In genomic region chr17:60601443-60602384, GRCh38 we compare ENCODE assay signal across 8 cellular contexts. TPM values are rescaled to one million over a fixed set of nuclear protein-coding genes. Genes with fewer than 3 reads are reported as not detected.
DNase-seq lines count a peak whose midpoint lies in the region; ATAC-seq and TF ChIP-seq lines count a peak whose summit lies in the region.

No MANE protein-coding gene starts in this region.

- peak overlapping the region; percentile 56 to 91 (median 81) for H3K27ac Mint-ChIP-seq in CD4-positive, CD25-positive, alpha-beta regulatory T cell
- H3K27ac Mint-ChIP-seq in activated T-cell treated with anti-CD3 and anti-CD28 coated beads, Interleukin-2, amount 50 U/mL, for 72 hours, result peak overlapping the region; percentile 66
- H3K27ac Mint-ChIP-seq in natural killer cell treated with Interleukin-12 subunit alpha and Interleukin-12 subunit beta and Interleukin-15 and Interleukin-18, amount 100 ng/mL, for 72 hours, result peak overlapping the region; percentile 88 to 97

- in situ Hi-C loops in transverse colon (cut with MboI; ENCODE audit: low pct_ligation_motif_present in 1 of 4, low pct_unique_long_range_greater_than_20kb in 1 of 4, low sequenced_read_pairs in 3 of 4), result no loop called here

- H3K4me1 Mint-ChIP-seq in CD4-positive, CD25-positive, alpha-beta regulatory T cell, result peaks cover 34 to 62% (median 50%) of the 10 kb centered on the region in 4 donors
- peaks cover 58% of the 10 kb centered on the region for H3K4me1 Mint-ChIP-seq in activated T-cell treated with anti-CD3 and anti-CD28 coated beads, Interleukin-2, amount 50 U/mL, for 72 hours (ENCODE audit: low read depth)
- peaks cover 36% of the 10 kb centered on the region in 2 donors for H3K4me1 Mint-ChIP-seq in natural killer cell treated with Interleukin-12 subunit alpha and Interleukin-12 subunit beta and Interleukin-15 and Interleukin-18, amount 100 ng/mL, for 72 hours (ENCODE audit: low read depth in 2 of 2)

- no peaks in the 10 kb centered on the region for H3K36me3 ChIP-seq in CD4-positive, CD25-positive, alpha-beta regulatory T cell (ENCODE audit: control insufficient read depth, insufficient read depth, low read length)
- no peaks in the 10 kb centered on the region for H3K36me3 ChIP-seq in transverse colon

- H3K4me1 ChIP-seq in CD4-positive, CD25-positive, alpha-beta regulatory T cell (ENCODE audit: control insufficient read depth, insufficient read depth, low read length, poor library complexity, severe bottlenecking), result peaks cover 39% of the 10 kb centered on the region
- peaks cover 6 to 39% (median 15%) of the 10 kb centered on the region in 4 donors for H3K4me1 ChIP-seq in transverse colon

- WGBS in transverse colon (ENCODE audit: low coverage in 1 of 2), 2 donors, result 0 to 1% methylated on average over 13 to 14 of the region's 14 CpGs

- no peaks in the 10 kb centered on the region for H3K27me3 ChIP-seq in CD4-positive, CD25-positive, alpha-beta regulatory T cell (ENCODE audit: control insufficient read depth, insufficient read depth, low read length)
- no peaks in the 10 kb centered on the region for H3K27me3 ChIP-seq in transverse colon

- H3K4me3 ChIP-seq in CD4-positive, CD25-positive, alpha-beta regulatory T cell (ENCODE audit: low read depth, low read length), result peak overlapping the region; percentile 94
- peak overlapping the region; percentile 79 to 94 (median 89) for H3K4me3 ChIP-seq in transverse colon

- no peaks in the 10 kb centered on the region for H3K27me3 Mint-ChIP-seq in CD4-positive, CD25-positive, alpha-beta regulatory T cell
- no peaks in the 10 kb centered on the region for H3K27me3 Mint-ChIP-seq in activated T-cell treated with anti-CD3 and anti-CD28 coated beads, Interleukin-2, amount 50 U/mL, for 72 hours (ENCODE audit: low read depth)
- H3K27me3 Mint-ChIP-seq in natural killer cell treated with Interleukin-12 subunit alpha and Interleukin-12 subunit beta and Interleukin-15 and Interleukin-18, amount 100 ng/mL, for 72 hours, result no peaks in the 10 kb centered on the region

- no peak for ATAC-seq in CD4-positive, CD25-positive, alpha-beta regulatory T cell (ENCODE audit: low read depth in 2 of 2)
- ATAC-seq in activated T-cell treated with anti-CD3 and anti-CD28 coated beads, Interleukin-2, amount 50 U/mL, for 72 hours (replicated peaks in 1 of 2), result no peak
- ATAC-seq in natural killer cell treated with Interleukin-12 subunit alpha and Interleukin-12 subunit beta and Interleukin-15 and Interleukin-18, amount 100 ng/mL, for 72 hours, result no peak
- ATAC-seq in GM18868 (IDR thresholded peaks at IDR 0.05; ENCODE audit: unreplicated experiment), result no peak

- TF ChIP-seq EP300 in transverse colon (IDR thresholded peaks at IDR 0.05; ENCODE audit: low read depth), result no peak

- peak; percentile 12 for TF ChIP-seq POLR2A in transverse colon (IDR thresholded peaks at IDR 0.05)

- peak overlapping the region; percentile 93 to 98 (median 97) for H3K4me3 Mint-ChIP-seq in CD4-positive, CD25-positive, alpha-beta regulatory T cell
- H3K4me3 Mint-ChIP-seq in activated T-cell treated with anti-CD3 and anti-CD28 coated beads, Interleukin-2, amount 50 U/mL, for 72 hours, result peak overlapping the region; percentile 94 to 100
- H3K4me3 Mint-ChIP-seq in natural killer cell treated with Interleukin-12 subunit alpha and Interleukin-12 subunit beta and Interleukin-15 and Interleukin-18, amount 100 ng/mL, for 72 hours, result peak overlapping the region; percentile 99

- H3K9me3 Mint-ChIP-seq in CD4-positive, CD25-positive, alpha-beta regulatory T cell, result no peaks in the 10 kb centered on the region
- H3K9me3 Mint-ChIP-seq in activated T-cell treated with anti-CD3 and anti-CD28 coated beads, Interleukin-2, amount 50 U/mL, for 72 hours, result no peaks in the 10 kb centered on the region
- no peaks in the 10 kb centered on the region for H3K9me3 Mint-ChIP-seq in natural killer cell treated with Interleukin-12 subunit alpha and Interleukin-12 subunit beta and Interleukin-15 and Interleukin-18, amount 100 ng/mL, for 72 hours

- no peaks in the 10 kb centered on the region for H3K9me3 ChIP-seq in CD4-positive, CD25-positive, alpha-beta regulatory T cell (ENCODE audit: control insufficient read depth in 2 of 2, low read length in 2 of 2)
- H3K9me3 ChIP-seq in transverse colon, result no peaks in the 10 kb centered on the region

- peak in 2 of 5 experiments; percentile 6 to 10 for TF ChIP-seq CTCF in transverse colon (IDR thresholded peaks at IDR 0.05)

- intact Hi-C loops in transverse colon (cut with DNase I; ENCODE audit: low total_unique reads), result loop anchor here (2.0 kb wide), 1 partner anchor 75 kb away; the partner anchor contains the start of gene APPBP2

- peak overlapping the region; percentile 91 for H3K27ac ChIP-seq in CD4-positive, CD25-positive, alpha-beta regulatory T cell (ENCODE audit: insufficient read depth, low read length, poor library complexity, severe bottlenecking)
- peak overlapping the region; percentile 95 to 98 (median 98) for H3K27ac ChIP-seq in transverse colon

- no peaks in the 10 kb centered on the region for H3K36me3 Mint-ChIP-seq in CD4-positive, CD25-positive, alpha-beta regulatory T cell
- H3K36me3 Mint-ChIP-seq in activated T-cell treated with anti-CD3 and anti-CD28 coated beads, Interleukin-2, amount 50 U/mL, for 72 hours (ENCODE audit: insufficient read depth in 2 of 2), result peaks cover 0 to 2% of the 10 kb centered on the region in 2 donors
- peaks cover 4% of the 10 kb centered on the region for H3K36me3 Mint-ChIP-seq in natural killer cell treated with Interleukin-12 subunit alpha and Interleukin-12 subunit beta and Interleukin-15 and Interleukin-18, amount 100 ng/mL, for 72 hours

- peak; percentile 21 to 60 (median 48) for DNase-seq in CD4-positive, CD25-positive, alpha-beta regulatory T cell
- DNase-seq in HS-5 (ENCODE audit: low read depth), result peak; percentile 68
- DNase-seq in NCI-H82 (lab: John Stamatoyannopoulos, UW), result peak; percentile 92
- DNase-seq in activated T-cell treated with anti-CD3 and anti-CD28 coated beads, Interleukin-2, amount 50 U/mL, for 72 hours, result peak; percentile 45 to 51
- peak; percentile 75 for DNase-seq in fibroblast of the conjunctiva (ENCODE audit: low read depth)
- DNase-seq in natural killer cell treated with Interleukin-12 subunit alpha and Interleukin-12 subunit beta and Interleukin-15 and Interleukin-18, amount 100 ng/mL, for 72 hours (ENCODE audit: low spot score), result no peak
- peak; percentile 60 for DNase-seq in transverse colon

RNA-seq across cellular contexts. Expression of gene PPM1D, which starts 1.7 kb away (rescaled TPM):
- total RNA-seq in CD4-positive, CD25-positive, alpha-beta regulatory T cell, result 29.6 TPM
- polyA plus RNA-seq in CD4-positive, CD25-positive, alpha-beta regulatory T cell, result 10 to 100 TPM in 3 of 4 donors, 1 to 10 TPM in 1; 9.5 to 15.5 (median 12.1) TPM
- total RNA-seq in activated T-cell treated with anti-CD3 and anti-CD28 coated beads, Interleukin-2, amount 50 U/mL, for 72 hours, result 10 to 100 TPM; 13.1 to 20.0 TPM
- 10 to 100 TPM; 16.3 to 18.3 TPM for total RNA-seq in natural killer cell treated with Interleukin-12 subunit alpha and Interleukin-12 subunit beta and Interleukin-15 and Interleukin-18, amount 100 ng/mL, for 72 hours
- 10 to 100 TPM in 3 of 4 donors, 1 to 10 TPM in 1; 4.6 to 25.8 (median 16.0) TPM for total RNA-seq in transverse colon
